In genomic region chr7:96899108-96899507, GRCh38 we compare ENCODE assay signal across 14 cellular contexts.
DNase-seq lines count a peak whose midpoint lies in the region; ATAC-seq and TF ChIP-seq lines count a peak whose summit lies in the region.
"Had no signal": no experiment of that assay in that cellular context is flagged by ENCODE, and none has a peak within 500 bp of the region (broad histone marks: within the 10 kb centered on the region; RNA-seq: fewer than 3 reads in every experiment).

No MANE protein-coding gene starts in this region.

- H3K36me3 ChIP-seq in OCI-LY3 (replicated peaks; ENCODE audit: low read depth, low read length) (no peaks in the 10 kb centered on the region), smooth muscle cell (ENCODE audit: low read depth) (no peaks in the 10 kb centered on the region), right atrium auricular region (no peaks in the 10 kb centered on the region)
- H3K36me3 ChIP-seq: BE2C, HAP-1 had no signal

- no peaks in the 10 kb centered on the region for H3F3A ChIP-seq in smooth muscle cell (ENCODE audit: low read depth)

- H3K79me2 ChIP-seq in OCI-LY3 (ENCODE audit: low read length), result no peaks in the 10 kb centered on the region
- H3K79me2 ChIP-seq in smooth muscle cell (ENCODE audit: low read depth), result no peaks in the 10 kb centered on the region

- H3K4me1 ChIP-seq in OCI-LY3 (ENCODE audit: low read length), result peaks cover 49% of the 10 kb centered on the region
- H3K4me1 ChIP-seq in smooth muscle cell (ENCODE audit: low read depth), result peaks cover 5% of the 10 kb centered on the region
- H3K4me1 ChIP-seq in right atrium auricular region, result no peaks in the 10 kb centered on the region
- H3K4me1 ChIP-seq: BE2C had no signal

- no peaks in the 10 kb centered on the region for H3K27me3 ChIP-seq in OCI-LY3 (ENCODE audit: low read depth, low read length)
- no peaks in the 10 kb centered on the region for H3K27me3 ChIP-seq in smooth muscle cell (ENCODE audit: low read depth)
- H3K27me3 ChIP-seq in right atrium auricular region, result no peaks in the 10 kb centered on the region
- H3K27me3 ChIP-seq: BE2C had no signal

- H3K9ac ChIP-seq in OCI-LY3 (ENCODE audit: low read length) (no peak overlapping the region), smooth muscle cell (ENCODE audit: low read depth) (no peak overlapping the region)

- peak; percentile 36 for DNase-seq in LNCaP clone FGC (ENCODE audit: low read depth)
- peak; percentile 4 for DNase-seq in NCI-H1417 treated with DMSO at 0.1 percent for 48 hours (lab: John Stamatoyannopoulos, UW)
- DNase-seq in smooth muscle cell (lab: John Stamatoyannopoulos, UW; ENCODE audit: unreplicated experiment), result no peak
- DNase-seq in activated naive CD4-positive, alpha-beta T cell treated with anti-CD3 and anti-CD28 coated beads, Interleukin-2, amount 50 U/mL, for 16 hours, result no peak
- no peak for DNase-seq in right atrium auricular region (ENCODE audit: low spot score)
- DNase-seq: BE2C; CD4-positive, alpha-beta memory T cell; DMS79 treated with DMSO at 0.1 percent for 48 hours; EL had no signal

- TF ChIP-seq CTCF in LNCaP clone FGC (IDR thresholded peaks at IDR 0.05; ENCODE audit: control insufficient read depth, extremely low read depth, insufficient read depth) (no peak), OCI-LY3 (IDR thresholded peaks at IDR 0.05; ENCODE audit: low read depth, low read length) (no peak), smooth muscle cell (IDR thresholded peaks at IDR 0.05; ENCODE audit: borderline replicate concordance, insufficient read depth, poor library complexity, severe bottlenecking) (no peak), right atrium auricular region (IDR thresholded peaks at IDR 0.05) (no peak)

- no peaks in the 10 kb centered on the region for H3K9me3 ChIP-seq in OCI-LY3 (ENCODE audit: insufficient read depth, low read length)
- H3K9me3 ChIP-seq in smooth muscle cell (replicated peaks; ENCODE audit: low read depth), result no peaks in the 10 kb centered on the region
- H3K9me3 ChIP-seq in right atrium auricular region, result no peaks in the 10 kb centered on the region
- H3K9me3 ChIP-seq: BE2C, HAP-1 had no signal

- 0 out of 2 replicates have a peak overlapping the region, but pooled peaks have one; percentile 18 for H3K27ac ChIP-seq in OCI-LY3 (ENCODE audit: low read length)
- peak overlapping the region; percentile 10 for H3K27ac ChIP-seq in smooth muscle cell (ENCODE audit: low read depth)
- H3K27ac ChIP-seq in right atrium auricular region, result no peak overlapping the region
- H3K27ac ChIP-seq: C4-2B, HL-60 had no signal

- ATAC-seq in HG03175 (IDR thresholded peaks at IDR 0.05; ENCODE audit: unreplicated experiment), result no peak

- no peak overlapping the region for H2AFZ ChIP-seq in OCI-LY3 (ENCODE audit: low read depth, low read length)
- no peak overlapping the region for H2AFZ ChIP-seq in smooth muscle cell (ENCODE audit: low read depth)

- H3K4me3 ChIP-seq in LNCaP clone FGC (ENCODE audit: low read depth, low read length), result no peak overlapping the region
- no peak overlapping the region for H3K4me3 ChIP-seq in OCI-LY3 (ENCODE audit: low read length)
- H3K4me3 ChIP-seq in smooth muscle cell, result no peak overlapping the region
- H3K4me3 ChIP-seq in right atrium auricular region, result no peak overlapping the region
- H3K4me3 ChIP-seq: HAP-1 had no signal

- 21% methylated on average over 1 of the region's 1 CpG for WGBS in smooth muscle cell (ENCODE audit: low lambda C conversion rate)

- H3K4me2 ChIP-seq in OCI-LY3 (ENCODE audit: low read length) (peak overlapping the region; percentile 68), smooth muscle cell (peak overlapping the region; percentile 52)

- H4K20me1 ChIP-seq in OCI-LY3 (ENCODE audit: insufficient read depth, low read length) (no peaks in the 10 kb centered on the region), smooth muscle cell (ENCODE audit: low read depth) (no peaks in the 10 kb centered on the region)

Comparison
In these comparisons a context has a peak if more than half of its experiments do, and no peak if none do; other contexts are left out.
1. DNase-seq: peak in LNCaP clone FGC (single experiment) and NCI-H1417 treated with DMSO at 0.1 percent for 48 hours (single experiment); none in smooth muscle cell (single experiment), activated naive CD4-positive, alpha-beta T cell treated with anti-CD3 and anti-CD28 coated beads, Interleukin-2, amount 50 U/mL, for 16 hours (single experiment) and right atrium auricular region (single experiment).
2. H3K27ac ChIP-seq: peak in OCI-LY3 (single experiment) and smooth muscle cell (single experiment); none in right atrium auricular region (0 of 2).